33 cellular contexts compared by ENCODE assay signal in the genomic region with DNA sequence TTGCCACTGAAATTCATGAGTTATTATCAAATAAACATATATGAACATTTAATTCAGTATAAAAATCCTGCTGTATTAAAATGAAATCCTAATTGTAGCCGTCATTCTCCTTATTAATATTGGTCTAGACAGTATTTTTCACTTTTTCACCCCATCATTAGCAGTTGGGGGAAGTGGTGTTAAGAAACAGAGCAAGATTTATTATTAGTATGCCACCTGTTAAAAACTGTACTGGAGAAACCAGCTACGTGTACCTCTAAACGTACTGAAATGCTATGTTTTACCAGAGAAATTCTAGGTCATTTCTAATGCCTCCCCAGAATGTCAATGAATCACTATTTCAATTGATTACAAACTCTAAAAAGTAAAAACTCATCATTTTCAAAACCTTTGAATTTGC.
"Had no signal": no experiment of that assay in that cellular context is flagged by ENCODE, and none has a peak within 500 bp of the region (broad histone marks: within the 10 kb centered on the region; RNA-seq: fewer than 3 reads in every experiment).

No MANE protein-coding gene starts in this region.

- H3K9me3 Mint-ChIP-seq: activated B cell treated with CpG ODN at 0.5 μM for 24 hours; activated CD8-positive, alpha-beta T cell treated with anti-CD3 and anti-CD28 coated beads for 36 hours; activated naive CD4-positive, alpha-beta T cell treated with anti-CD3 and anti-CD28 coated beads for 36 hours; activated naive CD4-positive, alpha-beta T cell treated with anti-CD3 and anti-CD28 coated beads, Interleukin-2, amount 50 U/mL, for 24 hours; activated naive CD8-positive, alpha-beta T cell treated with anti-CD3 and anti-CD28 coated beads for 36 hours; activated naive CD8-positive, alpha-beta T cell treated with anti-CD3 and anti-CD28 coated beads, Interleukin-2, amount 50 U/mL, for 24 hours; activated T-cell treated with anti-CD3 and anti-CD28 coated beads, Interleukin-2, amount 50 U/mL, for 4 hours; activated T-helper 17 cell treated with anti-CD3 and anti-CD28 coated beads, Interleukin-2, amount 50 U/mL, for 72 hours; effector memory CD8-positive, alpha-beta T cell; T-helper 2 cell treated with Interferon-gamma antibody and Interleukin-4, amounts not matched to agents 5 μg/mL and 100 μg/mL, for 36 hours had no signal

- H3K4me3 Mint-ChIP-seq: activated B cell treated with CpG ODN at 0.5 μM for 24 hours; activated CD8-positive, alpha-beta T cell treated with anti-CD3 and anti-CD28 coated beads for 36 hours; activated naive CD4-positive, alpha-beta T cell treated with anti-CD3 and anti-CD28 coated beads for 36 hours; activated naive CD4-positive, alpha-beta T cell treated with anti-CD3 and anti-CD28 coated beads, Interleukin-2, amount 50 U/mL, for 24 hours; activated naive CD8-positive, alpha-beta T cell treated with anti-CD3 and anti-CD28 coated beads for 36 hours; activated naive CD8-positive, alpha-beta T cell treated with anti-CD3 and anti-CD28 coated beads, Interleukin-2, amount 50 U/mL, for 24 hours; activated T-cell treated with anti-CD3 and anti-CD28 coated beads, Interleukin-2, amount 50 U/mL, for 4 hours; activated T-helper 17 cell treated with anti-CD3 and anti-CD28 coated beads, Interleukin-2, amount 50 U/mL, for 72 hours; effector memory CD8-positive, alpha-beta T cell; T-helper 17 cell; T-helper 2 cell treated with Interferon-gamma antibody and Interleukin-4, amounts not matched to agents 5 μg/mL and 100 μg/mL, for 36 hours had no signal

- H3K4me3 ChIP-seq: adrenal gland, body of pancreas, esophagus muscularis mucosa, gastrocnemius medialis, heart left ventricle had no signal

- H3K27ac ChIP-seq: adrenal gland, body of pancreas, esophagus muscularis mucosa, foreskin keratinocyte, gastrocnemius medialis, heart left ventricle, WERI-Rb-1 had no signal

- H3K4me1 ChIP-seq: adrenal gland, foreskin keratinocyte had no signal

- H3K4me1 Mint-ChIP-seq: activated naive CD4-positive, alpha-beta T cell treated with anti-CD3 and anti-CD28 coated beads, Interleukin-2, amount 50 U/mL, for 24 hours; activated T-helper 17 cell treated with anti-CD3 and anti-CD28 coated beads, Interleukin-2, amount 50 U/mL, for 72 hours had no signal

- DNase-seq: activated B cell treated with CpG ODN at 0.5 μM for 24 hours; activated CD4-positive, alpha-beta T cell treated with anti-CD3 and anti-CD28 coated beads for 48 hours; activated CD4-positive, alpha-beta T cell treated with anti-CD3 and anti-CD28 coated beads, Interleukin-2, amount 50 U/mL, for 1 hour; activated CD4-positive, alpha-beta T cell treated with anti-CD3 and anti-CD28 coated beads, Interleukin-2, amount 50 U/mL, for 48 hours; activated CD8-positive, alpha-beta memory T cell treated with anti-CD3 and anti-CD28 coated beads for 24 hours; activated CD8-positive, alpha-beta T cell treated with anti-CD3 and anti-CD28 coated beads for 36 hours; activated effector memory CD4-positive, alpha-beta T cell treated with Interleukin-2 at 50 U/mL for 16 hours; activated naive CD4-positive, alpha-beta T cell treated with anti-CD3 and anti-CD28 coated beads for 36 hours; activated naive CD8-positive, alpha-beta T cell treated with anti-CD3 and anti-CD28 coated beads for 36 hours; activated naive CD8-positive, alpha-beta T cell treated with anti-CD3 and anti-CD28 coated beads, Interleukin-2, amount 50 U/mL, for 24 hours; activated T-cell treated with anti-CD3 and anti-CD28 coated beads, Interleukin-2, amount 50 U/mL, for 4 hours; adrenal gland; amygdala; aorta; body of pancreas; caudate nucleus; cortex of kidney; dermis blood vessel endothelial cell; effector CD4-positive, alpha-beta T cell; effector memory CD8-positive, alpha-beta T cell; erythroblast; foreskin keratinocyte; gastrocnemius medialis; glutamatergic neuron; heart left ventricle; T-helper 17 cell; T1000; WERI-Rb-1 had no signal

- H3K36me3 Mint-ChIP-seq: activated naive CD4-positive, alpha-beta T cell treated with anti-CD3 and anti-CD28 coated beads, Interleukin-2, amount 50 U/mL, for 24 hours; activated naive CD8-positive, alpha-beta T cell treated with anti-CD3 and anti-CD28 coated beads for 36 hours had no signal

- H3K9me3 ChIP-seq: adrenal gland, body of pancreas, esophagus muscularis mucosa, gastrocnemius medialis, heart left ventricle had no signal

- H3K36me3 ChIP-seq: adrenal gland, esophagus muscularis mucosa, gastrocnemius medialis, heart left ventricle, WERI-Rb-1 had no signal

- ATAC-seq: activated CD4-positive, CD25-positive, alpha-beta regulatory T cell treated with anti-CD3 and anti-CD28 coated beads, Interleukin-2, amount 50 U/mL, for 24 hours; activated CD8-positive, alpha-beta T cell treated with anti-CD3 and anti-CD28 coated beads for 36 hours; activated naive CD8-positive, alpha-beta T cell treated with anti-CD3 and anti-CD28 coated beads, Interleukin-2, amount 50 U/mL, for 24 hours; activated T-cell treated with anti-CD3 and anti-CD28 coated beads, Interleukin-2, amount 50 U/mL, for 4 hours; activated T-helper 17 cell treated with anti-CD3 and anti-CD28 coated beads, Interleukin-2, amount 50 U/mL, for 72 hours; body of pancreas; effector memory CD8-positive, alpha-beta T cell; foreskin keratinocyte; gastrocnemius medialis; heart left ventricle; T-helper 17 cell had no signal

- H3K27me3 ChIP-seq: adrenal gland, body of pancreas, esophagus muscularis mucosa, foreskin keratinocyte, gastrocnemius medialis, heart left ventricle had no signal

- H3K27me3 Mint-ChIP-seq: activated B cell treated with CpG ODN at 0.5 μM for 24 hours; activated CD8-positive, alpha-beta T cell treated with anti-CD3 and anti-CD28 coated beads for 36 hours; activated naive CD4-positive, alpha-beta T cell treated with anti-CD3 and anti-CD28 coated beads, Interleukin-2, amount 50 U/mL, for 24 hours; activated naive CD8-positive, alpha-beta T cell treated with anti-CD3 and anti-CD28 coated beads for 36 hours; activated naive CD8-positive, alpha-beta T cell treated with anti-CD3 and anti-CD28 coated beads, Interleukin-2, amount 50 U/mL, for 24 hours; activated T-helper 17 cell treated with anti-CD3 and anti-CD28 coated beads, Interleukin-2, amount 50 U/mL, for 72 hours; effector memory CD8-positive, alpha-beta T cell; T-helper 17 cell had no signal

- H3K27ac Mint-ChIP-seq: activated B cell treated with CpG ODN at 0.5 μM for 24 hours; activated CD8-positive, alpha-beta T cell treated with anti-CD3 and anti-CD28 coated beads for 36 hours; activated naive CD4-positive, alpha-beta T cell treated with anti-CD3 and anti-CD28 coated beads for 36 hours; activated naive CD4-positive, alpha-beta T cell treated with anti-CD3 and anti-CD28 coated beads, Interleukin-2, amount 50 U/mL, for 24 hours; activated naive CD8-positive, alpha-beta T cell treated with anti-CD3 and anti-CD28 coated beads for 36 hours; activated naive CD8-positive, alpha-beta T cell treated with anti-CD3 and anti-CD28 coated beads, Interleukin-2, amount 50 U/mL, for 24 hours; activated T-helper 17 cell treated with anti-CD3 and anti-CD28 coated beads, Interleukin-2, amount 50 U/mL, for 72 hours; effector memory CD8-positive, alpha-beta T cell; T-helper 17 cell; T-helper 2 cell treated with Interferon-gamma antibody and Interleukin-4, amounts not matched to agents 5 μg/mL and 100 μg/mL, for 36 hours had no signal
